In genomic region chr3:122099255-122099654, GRCh38 we compare ENCODE assay signal across 28 cellular contexts. TPM values are rescaled to one million over a fixed set of nuclear protein-coding genes. Genes with fewer than 3 reads are reported as not detected.
"Had no signal": no experiment of that assay in that cellular context is flagged by ENCODE, and none has a peak within 500 bp of the region (broad histone marks: within the 10 kb centered on the region; RNA-seq: fewer than 3 reads in every experiment).

No MANE protein-coding gene starts in this region.

- H3K9me3 ChIP-seq: adrenal gland had no signal

- ATAC-seq: activated CD8-positive, alpha-beta T cell treated with anti-CD3 and anti-CD28 coated beads for 36 hours; Panc1; Right ventricle myocardium inferior; T-cell had no signal

- DNase-seq: activated CD4-positive, alpha-beta T cell treated with anti-CD3 and anti-CD28 coated beads, Interleukin-2, amount 50 U/mL, for 1 hour; activated CD4-positive, CD25-positive, alpha-beta regulatory T cell; activated CD8-positive, alpha-beta memory T cell treated with anti-CD3 and anti-CD28 coated beads, Interleukin-2, amount 50 U/mL, for 4 hours; activated CD8-positive, alpha-beta T cell treated with anti-CD3 and anti-CD28 coated beads for 36 hours; activated gamma-delta T cell treated with Interleukin-2 at 50 U/mL for 16 hours; activated naive CD4-positive, alpha-beta T cell treated with anti-CD3 and anti-CD28 coated beads, Interleukin-2, amount 10 ng/mL, durations not matched to agents 7 days and 5 days; activated naive CD8-positive, alpha-beta T cell treated with anti-CD3 and anti-CD28 coated beads, Interleukin-2, amount 10 ng/mL, durations not matched to agents 7 days and 5 days; activated T-cell treated with anti-CD3 and anti-CD28 coated beads, Interleukin-2, amount 50 U/mL, for 72 hours; adrenal gland; anterior cingulate cortex; cerebellar nuclear complex; Karpas-422; NCI-H1048; NCI-H2029; NCI-H2107; NCI-H2171 treated with DMSO at 0.1 percent for 48 hours; NCI-H226; NCI-H526; NCI-H774; RPMI8226; T-cell; T1000 had no signal

- H3K4me3 Mint-ChIP-seq: activated CD8-positive, alpha-beta T cell treated with anti-CD3 and anti-CD28 coated beads for 36 hours; activated naive CD4-positive, alpha-beta T cell treated with anti-CD3 and anti-CD28 coated beads, Interleukin-2, amount 10 ng/mL, durations not matched to agents 7 days and 5 days; activated naive CD8-positive, alpha-beta T cell treated with anti-CD3 and anti-CD28 coated beads, Interleukin-2, amount 10 ng/mL, durations not matched to agents 7 days and 5 days; activated T-cell treated with anti-CD3 and anti-CD28 coated beads, Interleukin-2, amount 50 U/mL, for 72 hours; T-cell had no signal

- H3K4me1 ChIP-seq: adrenal gland had no signal

- H3K27ac Mint-ChIP-seq: activated CD8-positive, alpha-beta T cell treated with anti-CD3 and anti-CD28 coated beads for 36 hours; activated naive CD4-positive, alpha-beta T cell treated with anti-CD3 and anti-CD28 coated beads, Interleukin-2, amount 10 ng/mL, durations not matched to agents 7 days and 5 days; activated naive CD8-positive, alpha-beta T cell treated with anti-CD3 and anti-CD28 coated beads, Interleukin-2, amount 10 ng/mL, durations not matched to agents 7 days and 5 days; activated T-cell treated with anti-CD3 and anti-CD28 coated beads, Interleukin-2, amount 50 U/mL, for 72 hours; activated T-helper 2 cell treated with anti-CD3 and anti-CD28 coated beads, Interferon-gamma antibody, Interleukin-2, Interleukin-4, amounts not matched to agents 10 μg/mL and 5 μg/mL and 100 μg/mL, durations not matched to agents 14 hours and 24 hours and 36 hours; T-cell had no signal

- H3K27me3 ChIP-seq: adrenal gland had no signal

- H3K36me3 Mint-ChIP-seq: activated naive CD4-positive, alpha-beta T cell treated with anti-CD3 and anti-CD28 coated beads, Interleukin-2, amount 10 ng/mL, durations not matched to agents 7 days and 5 days; activated naive CD8-positive, alpha-beta T cell treated with anti-CD3 and anti-CD28 coated beads, Interleukin-2, amount 10 ng/mL, durations not matched to agents 7 days and 5 days; T-cell had no signal

- H3K27ac ChIP-seq: adrenal gland, SK-N-MC, VCaP had no signal

- H3K4me3 ChIP-seq: adrenal gland, SK-N-MC had no signal

- H3K27me3 Mint-ChIP-seq: activated CD8-positive, alpha-beta T cell treated with anti-CD3 and anti-CD28 coated beads for 36 hours; activated naive CD4-positive, alpha-beta T cell treated with anti-CD3 and anti-CD28 coated beads, Interleukin-2, amount 10 ng/mL, durations not matched to agents 7 days and 5 days; activated naive CD8-positive, alpha-beta T cell treated with anti-CD3 and anti-CD28 coated beads, Interleukin-2, amount 10 ng/mL, durations not matched to agents 7 days and 5 days; T-cell had no signal

- H3K9me3 Mint-ChIP-seq: activated CD8-positive, alpha-beta T cell treated with anti-CD3 and anti-CD28 coated beads for 36 hours; activated naive CD4-positive, alpha-beta T cell treated with anti-CD3 and anti-CD28 coated beads, Interleukin-2, amount 10 ng/mL, durations not matched to agents 7 days and 5 days; activated naive CD8-positive, alpha-beta T cell treated with anti-CD3 and anti-CD28 coated beads, Interleukin-2, amount 10 ng/mL, durations not matched to agents 7 days and 5 days; activated T-cell treated with anti-CD3 and anti-CD28 coated beads, Interleukin-2, amount 50 U/mL, for 72 hours; activated T-helper 2 cell treated with anti-CD3 and anti-CD28 coated beads, Interferon-gamma antibody, Interleukin-2, Interleukin-4, amounts not matched to agents 10 μg/mL and 5 μg/mL and 100 μg/mL, durations not matched to agents 14 hours and 24 hours and 36 hours; T-cell had no signal

- H3K36me3 ChIP-seq: adrenal gland had no signal

RNA-seq across cellular contexts. Expression of gene CD86, which starts 44.1 kb away (rescaled TPM):
- total RNA-seq: NCI-H460 had no signal
